In genomic region chr9:23551929-23552707, GRCh38 we compare ENCODE assay signal across 28 cellular contexts.
"Had no signal": no experiment of that assay in that cellular context is flagged by ENCODE, and none has a peak within 500 bp of the region (broad histone marks: within the 10 kb centered on the region; RNA-seq: fewer than 3 reads in every experiment).

No MANE protein-coding gene starts in this region.

- H3K27me3 ChIP-seq: body of pancreas, MG63 had no signal

- H3K4me2 ChIP-seq: PC-9 had no signal

- H3K4me1 Mint-ChIP-seq: activated naive CD4-positive, alpha-beta T cell treated with anti-CD3 and anti-CD28 coated beads, Interleukin-2, amount 50 U/mL, for 24 hours; activated naive CD8-positive, alpha-beta T cell treated with anti-CD3 and anti-CD28 coated beads, Interleukin-2, amount 10 ng/mL, durations not matched to agents 7 days and 5 days; activated T-helper 17 cell treated with anti-CD3 and anti-CD28 coated beads, Interleukin-2, amount 50 U/mL, for 72 hours; T-cell; T-helper 17 cell had no signal

- ATAC-seq: activated CD8-positive, alpha-beta T cell treated with anti-CD3 and anti-CD28 coated beads for 36 hours; activated T-cell treated with anti-CD3 and anti-CD28 coated beads, Interleukin-2, amount 50 U/mL, for 72 hours; activated T-helper 17 cell treated with anti-CD3 and anti-CD28 coated beads, Interleukin-2, amount 50 U/mL, for 72 hours; body of pancreas; Right ventricle myocardium inferior; SK-N-SH treated with all-trans-retinoic acid at 6 μM for 48 hours; T-cell; T-helper 17 cell had no signal

- H3K4me3 Mint-ChIP-seq: activated CD8-positive, alpha-beta T cell treated with anti-CD3 and anti-CD28 coated beads for 36 hours; activated naive CD4-positive, alpha-beta T cell treated with anti-CD3 and anti-CD28 coated beads, Interleukin-2, amount 50 U/mL, for 24 hours; activated naive CD8-positive, alpha-beta T cell treated with anti-CD3 and anti-CD28 coated beads, Interleukin-2, amount 10 ng/mL, durations not matched to agents 7 days and 5 days; activated T-cell treated with anti-CD3 and anti-CD28 coated beads, Interleukin-2, amount 50 U/mL, for 72 hours; activated T-helper 17 cell treated with anti-CD3 and anti-CD28 coated beads, Interleukin-2, amount 50 U/mL, for 72 hours; T-cell; T-helper 17 cell had no signal

- H3K27ac Mint-ChIP-seq: activated CD8-positive, alpha-beta T cell treated with anti-CD3 and anti-CD28 coated beads for 36 hours; activated naive CD4-positive, alpha-beta T cell treated with anti-CD3 and anti-CD28 coated beads, Interleukin-2, amount 50 U/mL, for 24 hours; activated naive CD8-positive, alpha-beta T cell treated with anti-CD3 and anti-CD28 coated beads, Interleukin-2, amount 10 ng/mL, durations not matched to agents 7 days and 5 days; activated T-cell treated with anti-CD3 and anti-CD28 coated beads, Interleukin-2, amount 50 U/mL, for 72 hours; activated T-helper 17 cell treated with anti-CD3 and anti-CD28 coated beads, Interleukin-2, amount 50 U/mL, for 72 hours; T-cell; T-helper 17 cell had no signal

- H3K27ac ChIP-seq: body of pancreas, PC-9, RWPE1, VCaP had no signal

- H3K4me1 ChIP-seq: body of pancreas had no signal

- H3K4me3 ChIP-seq: body of pancreas, MG63, PC-9 had no signal

- H3K9me3 ChIP-seq: body of pancreas, MG63 had no signal

- H3K27me3 Mint-ChIP-seq: activated CD8-positive, alpha-beta T cell treated with anti-CD3 and anti-CD28 coated beads for 36 hours; activated naive CD4-positive, alpha-beta T cell treated with anti-CD3 and anti-CD28 coated beads, Interleukin-2, amount 50 U/mL, for 24 hours; activated naive CD8-positive, alpha-beta T cell treated with anti-CD3 and anti-CD28 coated beads, Interleukin-2, amount 10 ng/mL, durations not matched to agents 7 days and 5 days; activated T-helper 17 cell treated with anti-CD3 and anti-CD28 coated beads, Interleukin-2, amount 50 U/mL, for 72 hours; T-cell; T-helper 17 cell had no signal

- H2AFZ ChIP-seq: PC-9 had no signal

- H3K36me3 ChIP-seq: MG63 had no signal

- H3K36me3 Mint-ChIP-seq: activated naive CD4-positive, alpha-beta T cell treated with anti-CD3 and anti-CD28 coated beads, Interleukin-2, amount 50 U/mL, for 24 hours; activated naive CD8-positive, alpha-beta T cell treated with anti-CD3 and anti-CD28 coated beads, Interleukin-2, amount 10 ng/mL, durations not matched to agents 7 days and 5 days; T-cell had no signal

- DNase-seq: activated CD4-positive, alpha-beta T cell treated with anti-CD3 and anti-CD28 coated beads for 1 hour; activated CD4-positive, alpha-beta T cell treated with anti-CD3 and anti-CD28 coated beads for 48 hours; activated CD4-positive, CD25-positive, alpha-beta regulatory T cell; activated CD8-positive, alpha-beta T cell treated with anti-CD3 and anti-CD28 coated beads for 36 hours; activated effector memory CD4-positive, alpha-beta T cell treated with anti-CD3 and anti-CD28 coated beads, Interleukin-2, amount 50 U/mL, for 16 hours; activated naive CD4-positive, alpha-beta T cell; activated naive CD8-positive, alpha-beta T cell treated with anti-CD3 and anti-CD28 coated beads, Interleukin-2, amount 10 ng/mL, durations not matched to agents 7 days and 5 days; activated T-cell treated with anti-CD3 and anti-CD28 coated beads, Interleukin-2, amount 50 U/mL, for 1 hour; activated T-cell treated with anti-CD3 and anti-CD28 coated beads, Interleukin-2, amount 50 U/mL, for 72 hours; body of pancreas; Kasumi-1; KBM-7; MG63; NCI-H1092; NCI-H1436 treated with DMSO at 0.1 percent for 48 hours; NCI-H2029; NCI-H345; NK-92 treated with Interleukin-12 subunit alpha and Interleukin-12 subunit beta, amount 100 ng/mL, for 24 hours; PC-9; SIG-M5; T-cell; T-helper 17 cell had no signal

- H3K9me3 Mint-ChIP-seq: activated naive CD4-positive, alpha-beta T cell treated with anti-CD3 and anti-CD28 coated beads, Interleukin-2, amount 50 U/mL, for 24 hours had no signal
